20 cellular contexts compared by ENCODE assay signal in genomic region chr7:82726038-82726800, GRCh38.
DNase-seq lines count a peak whose midpoint lies in the region; ATAC-seq and TF ChIP-seq lines count a peak whose summit lies in the region.
"Had no signal": no experiment of that assay in that cellular context is flagged by ENCODE, and none has a peak within 500 bp of the region (broad histone marks: within the 10 kb centered on the region; RNA-seq: fewer than 3 reads in every experiment).

No MANE protein-coding gene starts in this region.

- H3K4me1 Mint-ChIP-seq in mesothelial cell of epicardium = no peaks in the 10 kb centered on the region
- H3K4me1 Mint-ChIP-seq: activated CD8-positive, alpha-beta memory T cell treated with anti-CD3 and anti-CD28 coated beads, Interleukin-2, amount 10 ng/mL, durations not matched to agents 7 days and 5 days; CD4-positive, alpha-beta memory T cell had no signal

- TF ChIP-seq RAD21 in IMR-90 (IDR thresholded peaks at IDR 0.05; ENCODE audit: low read length) = no peak

- BruUV-seq in IMR-90 (replicated peaks; lab: Mats Ljungman, UMichigan) = no TSS peak

- WGBS in IMR-90 (ENCODE audit: extremely low coverage in 2 of 2, insufficient read length in 1 of 2), 2 experiments = no CpG with 5 or more reads among the region's 7 CpGs
- WGBS in mesenchymal stem cell = 82% methylated on average over 5 of the region's 7 CpGs

- intact Hi-C loops in IMR-90 (cut with micrococcal nuclease) = loop anchor here (2.0 to 10.0 kb wide), 6 partner anchors 125 to 1244 kb away; no protein-coding TSS in a partner anchor

- in situ Hi-C loops in IMR-90 (cut with MboI; ENCODE audit: low sequenced_read_pairs) = loop anchor here (5.0 to 10.0 kb wide), 4 partner anchors 121 to 1229 kb away; no protein-coding TSS in a partner anchor

- H3K23ac ChIP-seq in IMR-90 (ENCODE audit: low read depth, low read length) (no peak overlapping the region), mesenchymal stem cell (ENCODE audit: low read length in 2 of 2) (no peak overlapping the region)

- H4K91ac ChIP-seq in IMR-90 (ENCODE audit: insufficient read depth, low read depth, low read length) (no peak overlapping the region), mesenchymal stem cell (ENCODE audit: low read length) (no peak overlapping the region)

- H2BK120ac ChIP-seq in IMR-90 (ENCODE audit: low read depth, low read length) (no peak overlapping the region), mesenchymal stem cell (ENCODE audit: low read depth, low read length) (no peak overlapping the region)

- dilution Hi-C loops in IMR-90 (cut with HindIII; ENCODE audit: low sequenced_read_pairs, unreplicated experiment) = no loop called here

- H2BK5ac ChIP-seq in IMR-90 (ENCODE audit: low read depth, low read length, poor library complexity, severe bottlenecking) (no peak overlapping the region), mesenchymal stem cell (ENCODE audit: low read depth, low read length, poor library complexity, severe bottlenecking) (no peak overlapping the region)

- no peak overlapping the region; the same call in 1 of the 2 replicates for H3K14ac ChIP-seq in IMR-90 (replicated peaks; ENCODE audit: low read depth, low read length)
- H3K14ac ChIP-seq in mesenchymal stem cell (ENCODE audit: low read length in 2 of 2) = no peak overlapping the region

- no peak overlapping the region for H3K4me3 Mint-ChIP-seq in mesothelial cell of epicardium
- H3K4me3 Mint-ChIP-seq: activated CD8-positive, alpha-beta memory T cell treated with anti-CD3 and anti-CD28 coated beads, Interleukin-2, amount 10 ng/mL, durations not matched to agents 7 days and 5 days; CD4-positive, alpha-beta memory T cell; natural killer cell treated with Interleukin-12 subunit alpha and Interleukin-12 subunit beta and Interleukin-15 and Interleukin-18, amount 100 ng/mL, for 72 hours; T-helper 1 cell treated with Interleukin-12 subunit alpha and Interleukin-12 subunit beta and Interleukin-4 antibody, amounts not matched to agents 30 μg/mL and 1 μg/mL, for 36 hours had no signal

- H3K18ac ChIP-seq in IMR-90 (ENCODE audit: low read depth, low read length) (no peak overlapping the region), mesenchymal stem cell (ENCODE audit: low read depth in 1 of 2, low read length in 2 of 2) (no peak overlapping the region)

- H4K8ac ChIP-seq in IMR-90 (ENCODE audit: low read depth in 2 of 2, low read length in 2 of 2) = 0 out of 4 replicates have a peak overlapping the region, but pooled peaks of 1 of the 2 experiments have one; percentile 35
- no peak overlapping the region for H4K8ac ChIP-seq in mesenchymal stem cell (ENCODE audit: low read length)

- H3K27me3 Mint-ChIP-seq in mesothelial cell of epicardium (ENCODE audit: low read depth) = no peaks in the 10 kb centered on the region
- H3K27me3 Mint-ChIP-seq: activated CD8-positive, alpha-beta memory T cell treated with anti-CD3 and anti-CD28 coated beads, Interleukin-2, amount 10 ng/mL, durations not matched to agents 7 days and 5 days; CD4-positive, alpha-beta memory T cell; natural killer cell treated with Interleukin-12 subunit alpha and Interleukin-12 subunit beta and Interleukin-15 and Interleukin-18, amount 100 ng/mL, for 72 hours had no signal

- no peak overlapping the region for H2BK12ac ChIP-seq in mesenchymal stem cell (ENCODE audit: low read length in 2 of 2)

- H4K5ac ChIP-seq in IMR-90 (ENCODE audit: low read depth, low read length) = no peak overlapping the region

- POLR2A ChIA-PET in IMR-90 (lab: Charles Lee; ENCODE audit: unreplicated experiment) = no interaction called here

- H4K20me1 ChIP-seq in IMR-90 (ENCODE audit: insufficient read depth, low read length) = no peaks in the 10 kb centered on the region

- H3K56ac ChIP-seq in IMR-90 (ENCODE audit: extremely low read depth, insufficient read depth, low read length) = no peak overlapping the region

- no peaks in the 10 kb centered on the region; the same call in 1 of the 2 replicates for H3K9me1 ChIP-seq in IMR-90 (ENCODE audit: insufficient read depth, low read length)

- no peak overlapping the region for H3K4me2 ChIP-seq in IMR-90 (ENCODE audit: low read depth, low read length)
- no peak overlapping the region for H3K4me2 ChIP-seq in mesenchymal stem cell (ENCODE audit: low read length, poor library complexity, severe bottlenecking)

- H3K4ac ChIP-seq in IMR-90 (ENCODE audit: low read depth, low read length) (no peak overlapping the region; the same call in 1 of the 2 replicates), mesenchymal stem cell (ENCODE audit: low read depth in 1 of 2, low read length in 2 of 2) (no peak overlapping the region)

- no peak for TF ChIP-seq POLR2A in IMR-90 (IDR thresholded peaks at IDR 0.05; ENCODE audit: low read depth, low read length)

- H3K27me3 ChIP-seq in IMR-90 (ENCODE audit: control insufficient read depth, insufficient read depth, low read length) (no peaks in the 10 kb centered on the region), mesenchymal stem cell (ENCODE audit: control insufficient read depth in 1 of 2, insufficient read depth in 1 of 2, low read length in 2 of 2) (no peaks in the 10 kb centered on the region)
- H3K27me3 ChIP-seq: body of pancreas, SJSA1, tibial artery had no signal

- H3K27ac ChIP-seq in IMR-90 (ENCODE audit: insufficient read depth, low read length) (no peak overlapping the region), mesenchymal stem cell (ENCODE audit: low read length, poor library complexity, severe bottlenecking) (no peak overlapping the region)
- H3K27ac ChIP-seq: body of pancreas, SJSA1, tibial artery had no signal

- H2AFZ ChIP-seq in IMR-90 (replicated peaks; ENCODE audit: low read length, poor library complexity) (peak overlapping the region; percentile 40), mesenchymal stem cell (ENCODE audit: low read depth, low read length) (peak overlapping the region; percentile 29)

- ATAC-seq in IMR-90 (ENCODE audit: low read depth) (no peak), GM21423 (IDR thresholded peaks at IDR 0.05; ENCODE audit: unreplicated experiment) (no peak), HG03159 (IDR thresholded peaks at IDR 0.05; ENCODE audit: unreplicated experiment) (no peak)
- ATAC-seq: activated CD8-positive, alpha-beta memory T cell treated with anti-CD3 and anti-CD28 coated beads, Interleukin-2, amount 10 ng/mL, durations not matched to agents 7 days and 5 days; activated naive CD4-positive, alpha-beta T cell treated with anti-CD3 and anti-CD28 coated beads, Interleukin-2, amount 50 U/mL, for 72 hours; HepG2; left cardiac atrium; natural killer cell treated with Interleukin-12 subunit alpha and Interleukin-12 subunit beta and Interleukin-15 and Interleukin-18, amount 100 ng/mL, for 72 hours had no signal

- DNase-seq in DMS79 (lab: John Stamatoyannopoulos, UW) (peak; percentile 11), IMR-90 (no peak), SHP77 (lab: John Stamatoyannopoulos, UW) (peak; percentile 10 to 53), mesenchymal stem cell (no peak), mesothelial cell of epicardium (ENCODE audit: low spot score in 2 of 2, unreplicated experiment in 2 of 2) (no peak), DMS114 treated with DMSO at 0.1 percent for 48 hours (lab: John Stamatoyannopoulos, UW; ENCODE audit: unreplicated experiment) (no peak)
- DNase-seq: activated CD4-positive, alpha-beta T cell treated with anti-CD3 and anti-CD28 coated beads for 4 hours; activated CD8-positive, alpha-beta memory T cell treated with anti-CD3 and anti-CD28 coated beads, Interleukin-2, amount 10 ng/mL, durations not matched to agents 7 days and 5 days; body of pancreas; CD4-positive, alpha-beta memory T cell; left cardiac atrium; stimulated activated naive CD4-positive, alpha-beta T cell treated with Interleukin-2 at 50 U/mL for 16 hours; tibial artery had no signal

- no peaks in the 10 kb centered on the region for H3K9me3 Mint-ChIP-seq in mesothelial cell of epicardium
- H3K9me3 Mint-ChIP-seq: activated naive CD4-positive, alpha-beta T cell treated with anti-CD3 and anti-CD28 coated beads, Interleukin-2, amount 50 U/mL, for 72 hours; natural killer cell treated with Interleukin-12 subunit alpha and Interleukin-12 subunit beta and Interleukin-15 and Interleukin-18, amount 100 ng/mL, for 72 hours; T-helper 1 cell treated with Interleukin-12 subunit alpha and Interleukin-12 subunit beta and Interleukin-4 antibody, amounts not matched to agents 30 μg/mL and 1 μg/mL, for 36 hours had no signal

- peak overlapping the region; percentile 62; the same call in 1 of the 2 replicates for H2AK5ac ChIP-seq in IMR-90 (ENCODE audit: low read depth, low read length)
- no peak overlapping the region for H2AK5ac ChIP-seq in mesenchymal stem cell (ENCODE audit: low read length, severe bottlenecking)

- CTCF ChIA-PET in IMR-90 (lab: Yijun Ruan, JAX) = no interaction called here

- H3K4me3 ChIP-seq in IMR-90 (ENCODE audit: insufficient read depth, low read depth, low read length) = no peak overlapping the region
- H3K4me3 ChIP-seq in mesenchymal stem cell (ENCODE audit: insufficient read depth in 1 of 2, low read depth in 1 of 2, low read length in 2 of 2) = no peak overlapping the region
- H3K4me3 ChIP-seq: body of pancreas, SJSA1, tibial artery had no signal

- H2BK15ac ChIP-seq in IMR-90 (ENCODE audit: low read depth, low read length) = no peak overlapping the region
- no peak overlapping the region for H2BK15ac ChIP-seq in mesenchymal stem cell (ENCODE audit: low read depth, poor library complexity, severe bottlenecking)

- H3K36me3 ChIP-seq in IMR-90 (ENCODE audit: control insufficient read depth, insufficient read depth, low read length) (no peaks in the 10 kb centered on the region), mesenchymal stem cell (ENCODE audit: control insufficient read depth in 1 of 2, insufficient read depth in 2 of 2, low read depth in 1 of 2, low read length in 2 of 2) (no peaks in the 10 kb centered on the region)
- H3K36me3 ChIP-seq: SJSA1, tibial artery had no signal

- H3K27ac Mint-ChIP-seq in mesothelial cell of epicardium = no peak overlapping the region
- H3K27ac Mint-ChIP-seq: activated CD8-positive, alpha-beta memory T cell treated with anti-CD3 and anti-CD28 coated beads, Interleukin-2, amount 10 ng/mL, durations not matched to agents 7 days and 5 days; activated naive CD4-positive, alpha-beta T cell treated with anti-CD3 and anti-CD28 coated beads, Interleukin-2, amount 50 U/mL, for 72 hours; CD4-positive, alpha-beta memory T cell; T-helper 1 cell treated with Interleukin-12 subunit alpha and Interleukin-12 subunit beta and Interleukin-4 antibody, amounts not matched to agents 30 μg/mL and 1 μg/mL, for 36 hours had no signal

- no peak overlapping the region for H2AK9ac ChIP-seq in IMR-90 (replicated peaks; ENCODE audit: low read depth, low read length, poor library complexity)

- no peaks in the 10 kb centered on the region for H3K36me3 Mint-ChIP-seq in mesothelial cell of epicardium
- H3K36me3 Mint-ChIP-seq: activated CD8-positive, alpha-beta memory T cell treated with anti-CD3 and anti-CD28 coated beads, Interleukin-2, amount 10 ng/mL, durations not matched to agents 7 days and 5 days; activated naive CD4-positive, alpha-beta T cell treated with anti-CD3 and anti-CD28 coated beads, Interleukin-2, amount 50 U/mL, for 72 hours; CD4-positive, alpha-beta memory T cell; natural killer cell treated with Interleukin-12 subunit alpha and Interleukin-12 subunit beta and Interleukin-15 and Interleukin-18, amount 100 ng/mL, for 72 hours had no signal

- TF ChIP-seq CTCF in IMR-90 (conservative IDR thresholded peaks at IDR 0.05; ENCODE audit: low read depth, low read length) (no peak), mesothelial cell of epicardium (IDR thresholded peaks at IDR 0.05; ENCODE audit: unreplicated experiment) (no peak)

- 0 out of 2 replicates have a peak, but pooled peaks cover 2% of the 10 kb centered on the region for H3K4me1 ChIP-seq in IMR-90 (ENCODE audit: control insufficient read depth, insufficient read depth, low read length)
- H3K4me1 ChIP-seq in mesenchymal stem cell (ENCODE audit: control insufficient read depth, insufficient read depth, low read depth, low read length) = no peaks in the 10 kb centered on the region
- H3K4me1 ChIP-seq: body of pancreas, tibial artery had no signal

- H3K79me1 ChIP-seq in IMR-90 (ENCODE audit: low read depth in 1 of 2, low read length in 2 of 2) = no peaks in the 10 kb centered on the region
- H3K79me1 ChIP-seq in mesenchymal stem cell (replicated peaks; ENCODE audit: low read length, poor library complexity, severe bottlenecking) = no peaks in the 10 kb centered on the region

- H3K9me3 ChIP-seq in IMR-90 (ENCODE audit: control insufficient read depth, insufficient read depth, low read length) = no peaks in the 10 kb centered on the region
- no peaks in the 10 kb centered on the region for H3K9me3 ChIP-seq in mesenchymal stem cell (ENCODE audit: control insufficient read depth, low read length)
- H3K9me3 ChIP-seq: body of pancreas, SJSA1, tibial artery had no signal

- H2BK20ac ChIP-seq in IMR-90 (ENCODE audit: low read depth, low read length) = no peak overlapping the region

- H3K9ac ChIP-seq in IMR-90 (ENCODE audit: low read depth, low read length) (no peak overlapping the region), mesenchymal stem cell (ENCODE audit: low read length) (no peak overlapping the region)

Comparison
In these comparisons a context has a peak if more than half of its experiments do, and no peak if none do; other contexts are left out.
1. DNase-seq: peak in DMS79 (single experiment) and SHP77 (2 of 2); none in IMR-90 (single experiment), mesenchymal stem cell (single experiment), mesothelial cell of epicardium (0 of 2) and DMS114 treated with DMSO at 0.1 percent for 48 hours (single experiment).